In the genomic region with DNA sequence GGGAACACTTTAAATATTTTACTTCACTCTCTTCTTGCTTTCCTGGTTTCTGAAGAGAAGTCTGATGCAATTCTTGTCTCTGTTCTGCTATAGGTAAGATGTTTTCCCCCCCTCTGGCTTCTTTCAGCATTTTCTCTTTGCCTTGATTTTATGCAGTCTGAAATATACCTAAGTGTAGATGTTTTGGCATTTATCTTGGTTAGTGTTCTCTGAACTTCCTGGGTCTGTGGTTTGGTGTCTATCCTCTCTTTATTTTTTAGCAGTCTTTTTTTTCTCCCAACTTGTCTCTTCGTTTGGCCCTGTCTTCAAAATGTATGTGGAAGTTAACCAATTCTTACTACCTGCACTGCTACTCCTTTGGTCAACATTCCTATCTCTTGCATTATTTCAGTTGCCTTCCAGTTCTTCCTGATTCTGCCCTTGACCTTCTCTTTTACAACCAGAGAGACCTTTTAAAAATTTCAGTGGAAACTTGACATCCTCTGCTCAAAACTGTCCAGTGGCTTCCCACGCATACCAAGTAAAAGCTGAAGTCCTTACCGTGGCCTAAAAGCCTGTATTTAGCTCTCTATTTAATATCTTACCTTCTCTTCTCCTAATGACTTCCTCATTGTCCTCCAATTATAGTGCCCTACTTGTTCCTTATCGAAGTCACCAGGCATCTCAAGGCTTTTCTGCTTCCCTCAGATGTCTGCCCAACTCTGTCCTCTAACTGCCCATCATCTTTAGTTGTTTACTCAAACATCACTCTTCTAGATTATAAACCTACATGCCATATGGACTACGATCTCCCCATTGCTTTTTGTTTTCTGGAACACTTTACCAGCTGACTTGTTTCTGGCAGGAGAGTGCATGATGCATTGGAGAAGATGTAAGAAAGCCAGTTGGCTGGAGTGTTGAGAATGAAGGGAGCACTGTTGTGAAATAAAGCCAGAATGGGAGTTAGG, we compare ENCODE assay signal across 12 cellular contexts. TPM values are rescaled to one million over a fixed set of nuclear protein-coding genes. Genes with fewer than 3 reads are reported as not detected.
DNase-seq lines count a peak whose midpoint lies in the region; ATAC-seq and TF ChIP-seq lines count a peak whose summit lies in the region.
"Had no signal": no experiment of that assay in that cellular context is flagged by ENCODE, and none has a peak within 500 bp of the region (broad histone marks: within the 10 kb centered on the region; RNA-seq: fewer than 3 reads in every experiment).

No MANE protein-coding gene starts in this region.

- DNase-seq in G401 (ENCODE audit: low spot score) (peak; percentile 55), NCI-H446 treated with DMSO at 0.1 percent for 48 hours (lab: John Stamatoyannopoulos, UW) (peak; percentile 74), foreskin melanocyte (no peak), NCI-H82 (lab: John Stamatoyannopoulos, UW) (no peak), neuronal stem cell (ENCODE audit: low spot score) (no peak)
- DNase-seq: activated CD4-positive, alpha-beta memory T cell treated with anti-CD3 and anti-CD28 coated beads for 36 hours; foreskin keratinocyte; NCI-H146 had no signal

- H3K36me3 ChIP-seq in ectodermal cell (ENCODE audit: control insufficient read depth, insufficient read depth, low read length) (no peaks in the 10 kb centered on the region), neutrophil (no peaks in the 10 kb centered on the region), neuronal stem cell (replicated peaks in 1 of 2; ENCODE audit: control insufficient read depth in 2 of 2, insufficient read depth in 2 of 2, low read length in 2 of 2) (no peaks in the 10 kb centered on the region)

- no peaks in the 10 kb centered on the region for H3K79me1 ChIP-seq in neuronal stem cell (ENCODE audit: low read depth, low read length)

- H3K9me3 ChIP-seq in ectodermal cell (ENCODE audit: control insufficient read depth, low read length) (no peaks in the 10 kb centered on the region), neutrophil (no peaks in the 10 kb centered on the region), neuronal stem cell (replicated peaks in 1 of 2; ENCODE audit: control insufficient read depth in 2 of 2, insufficient read depth in 1 of 2, low read depth in 1 of 2, low read length in 2 of 2) (no peaks in the 10 kb centered on the region)

- no peaks in the 10 kb centered on the region for H3K27me3 ChIP-seq in ectodermal cell (ENCODE audit: control insufficient read depth, insufficient read depth, low read length, poor library complexity, severe bottlenecking)
- H3K27me3 ChIP-seq in neutrophil: no peaks in the 10 kb centered on the region
- no peaks in the 10 kb centered on the region for H3K27me3 ChIP-seq in neuronal stem cell (ENCODE audit: control insufficient read depth in 3 of 3, insufficient read depth in 3 of 3, low read depth in 1 of 3, low read length in 3 of 3)
- H3K27me3 ChIP-seq: foreskin keratinocyte had no signal

- H3K27ac ChIP-seq in ectodermal cell (ENCODE audit: insufficient read depth, low read depth, low read length, poor library complexity, severe bottlenecking): peak overlapping the region; percentile 12
- peak overlapping the region; percentile 76 for H3K27ac ChIP-seq in neutrophil
- H3K27ac ChIP-seq in neuronal stem cell (replicated peaks; ENCODE audit: low read length): no peak overlapping the region
- H3K27ac ChIP-seq: foreskin keratinocyte had no signal

- H2BK12ac ChIP-seq in neuronal stem cell (ENCODE audit: low read length): no peak overlapping the region

- H3K18ac ChIP-seq in neuronal stem cell (ENCODE audit: low read length): no peak overlapping the region

- H2AFZ ChIP-seq in neuronal stem cell (ENCODE audit: low read length): no peak overlapping the region

- in situ Hi-C loops in G401 (cut with HindIII; ENCODE audit: low sequenced_read_pairs): no loop called here

- no peak overlapping the region for H3K23ac ChIP-seq in neuronal stem cell (ENCODE audit: low read depth, low read length, poor library complexity)

- no peak overlapping the region for H4K8ac ChIP-seq in neuronal stem cell (ENCODE audit: low read depth, low read length)

- H2BK15ac ChIP-seq in neuronal stem cell (ENCODE audit: low read length): no peak overlapping the region

- H4K91ac ChIP-seq in neuronal stem cell (ENCODE audit: low read depth, low read length, poor library complexity): no peak overlapping the region

- H2AK5ac ChIP-seq in neuronal stem cell (ENCODE audit: low read depth, low read length): no peak overlapping the region

- H3K9ac ChIP-seq in neuronal stem cell (ENCODE audit: low read depth, low read length, poor library complexity): no peak overlapping the region

- no peak overlapping the region for H3K4me2 ChIP-seq in neuronal stem cell (ENCODE audit: insufficient read depth, low read length, poor library complexity, severe bottlenecking)

- H3K4ac ChIP-seq in neuronal stem cell (ENCODE audit: low read length): no peak overlapping the region

- no peak for TF ChIP-seq CTCF in neutrophil (IDR thresholded peaks at IDR 0.05)

- H3K4me3 ChIP-seq in ectodermal cell (ENCODE audit: insufficient read depth, low read depth, low read length) (no peak overlapping the region), neutrophil (ENCODE audit: low read depth in 1 of 2, low read length in 1 of 2) (no peak overlapping the region), neuronal stem cell (ENCODE audit: low read length in 2 of 2) (no peak overlapping the region)

- H2BK120ac ChIP-seq in neuronal stem cell (ENCODE audit: low read depth, low read length): no peak overlapping the region

- ATAC-seq in HG02884 (IDR thresholded peaks at IDR 0.05; ENCODE audit: unreplicated experiment): no peak
- ATAC-seq: foreskin keratinocyte, HCT116 had no signal

- H3K14ac ChIP-seq in neuronal stem cell (ENCODE audit: low read length): no peak overlapping the region

- H3K4me1 ChIP-seq in ectodermal cell (ENCODE audit: control insufficient read depth, insufficient read depth, low read length): no peaks in the 10 kb centered on the region
- H3K4me1 ChIP-seq in neutrophil (ENCODE audit: control insufficient read depth in 1 of 2, insufficient read depth in 1 of 2, low read depth in 1 of 2, low read length in 1 of 2): peaks cover 61 to 74% of the 10 kb centered on the region in 2 experiments
- no peaks in the 10 kb centered on the region for H3K4me1 ChIP-seq in neuronal stem cell (ENCODE audit: control insufficient read depth in 2 of 2, insufficient read depth in 1 of 2, low read depth in 1 of 2, low read length in 2 of 2)
- H3K4me1 ChIP-seq: foreskin keratinocyte had no signal

- 90 to 94% methylated on average over 5 of the region's 5 CpGs for WGBS in ectodermal cell, 2 experiments
- WGBS in neuronal stem cell (ENCODE audit: extremely low coverage in 2 of 2, insufficient read length in 2 of 2, insufficient replicate concordance in 1 of 2), 2 donors: no CpG with 5 or more reads among the region's 5 CpGs

- H2BK5ac ChIP-seq in neuronal stem cell (ENCODE audit: low read length): no peak overlapping the region

RNA-seq across cellular contexts. Expression of a gene that starts 40.9 kb away (rescaled TPM):
- 29.9 and 38.6 TPM in 2 replicates for total RNA-seq in G401 (2014; rRNA removed; shearing (Covaris generic))
- 36.4 TPM for polyA plus RNA-seq in ectodermal cell (2013, experiment 1 of 4)
- 35.9 TPM for polyA plus RNA-seq in ectodermal cell (2013, experiment 2 of 4)
- 37.6 TPM for polyA plus RNA-seq in ectodermal cell (2013, experiment 3 of 4)
- 37.4 TPM for polyA plus RNA-seq in ectodermal cell (2013, experiment 4 of 4)
- polyA plus RNA-seq in neuronal stem cell (2013, experiment 1 of 2): 39.5 TPM
- polyA plus RNA-seq in neuronal stem cell (2013, experiment 2 of 2): 39.3 TPM

Comparison
In these comparisons a context has a peak if more than half of its experiments do, and no peak if none do; other contexts are left out.
1. DNase-seq: peak in G401 (single experiment) and NCI-H446 treated with DMSO at 0.1 percent for 48 hours (single experiment); none in foreskin melanocyte (single experiment), NCI-H82 (single experiment) and neuronal stem cell (single experiment).